ENCODE assay signal across 8 cellular contexts in the genomic region with DNA sequence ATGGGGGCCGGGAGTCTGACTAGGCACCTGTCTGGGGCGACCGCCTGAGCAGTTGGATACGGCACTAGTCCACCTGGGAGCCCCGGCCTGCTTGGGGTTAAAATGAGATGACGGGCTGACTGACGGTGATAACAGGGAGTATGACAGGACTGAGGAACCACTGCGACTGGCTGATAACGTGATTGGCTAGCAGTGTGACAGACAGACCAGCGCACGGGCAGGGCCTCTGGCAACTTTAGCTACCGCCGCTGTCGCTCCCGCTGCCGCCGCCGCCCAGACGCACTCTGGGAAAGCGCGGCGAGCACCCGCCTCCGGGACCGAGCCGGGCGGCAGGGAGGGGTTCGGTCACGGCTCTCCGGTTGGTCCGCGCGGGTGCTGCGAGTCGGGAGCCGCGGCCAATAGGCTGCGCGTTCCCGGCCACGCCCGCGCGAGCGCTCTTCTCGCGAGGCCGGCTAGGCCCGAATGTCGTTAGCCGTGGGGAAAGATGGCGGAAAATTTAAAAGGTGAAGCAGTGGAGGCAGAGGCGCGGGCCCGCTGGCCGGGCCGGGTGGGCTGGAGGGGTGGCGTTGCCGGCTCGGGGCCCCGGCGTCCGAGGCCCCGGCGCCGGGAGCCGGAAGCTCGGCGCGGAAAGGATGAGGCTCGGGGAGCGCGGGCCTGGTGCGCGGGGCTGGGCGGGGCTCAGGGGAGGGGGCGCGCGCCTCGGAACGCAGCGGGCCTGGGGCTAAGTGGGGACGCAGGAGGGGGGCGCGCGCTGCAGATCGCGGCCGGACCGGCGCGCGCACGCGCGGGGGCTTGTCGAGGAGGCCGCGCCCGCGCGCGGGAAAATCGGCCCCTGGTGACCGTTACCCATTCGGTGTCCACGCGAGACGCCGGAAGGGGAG. TPM values are rescaled to one million over a fixed set of nuclear protein-coding genes. Genes with fewer than 3 reads are reported as not detected.
DNase-seq lines count a peak whose midpoint lies in the region; ATAC-seq and TF ChIP-seq lines count a peak whose summit lies in the region.

A gene with protein sequence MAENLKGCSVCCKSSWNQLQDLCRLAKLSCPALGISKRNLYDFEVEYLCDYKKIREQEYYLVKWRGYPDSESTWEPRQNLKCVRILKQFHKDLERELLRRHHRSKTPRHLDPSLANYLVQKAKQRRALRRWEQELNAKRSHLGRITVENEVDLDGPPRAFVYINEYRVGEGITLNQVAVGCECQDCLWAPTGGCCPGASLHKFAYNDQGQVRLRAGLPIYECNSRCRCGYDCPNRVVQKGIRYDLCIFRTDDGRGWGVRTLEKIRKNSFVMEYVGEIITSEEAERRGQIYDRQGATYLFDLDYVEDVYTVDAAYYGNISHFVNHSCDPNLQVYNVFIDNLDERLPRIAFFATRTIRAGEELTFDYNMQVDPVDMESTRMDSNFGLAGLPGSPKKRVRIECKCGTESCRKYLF (plus strand): TSS at position 434 of the 881 bp plus-strand sequence. CDS start 51 bp downstream, at position 485.

- H3K4me2 ChIP-seq in PC-3 (ENCODE audit: low read length), result peak within 1 kb of the TSS; percentile 93

- in situ Hi-C loops in KBM-7 (cut with MboI; ENCODE audit: low pct_unique_long_range_greater_than_20kb, low sequenced_read_pairs), result no loop called here

- H2AFZ ChIP-seq in PC-3 (ENCODE audit: low read length), result peak within 1 kb of the TSS; percentile 75

- DNase-seq in DMS53 treated with DMSO at 0.1 percent for 48 hours (lab: John Stamatoyannopoulos, UW; ENCODE audit: unreplicated experiment) (peak; percentile 71), KBM-7 (peak; percentile 95), PC-3 (peak; percentile 91), activated T-cell treated with anti-CD3 and anti-CD28 coated beads for 4 hours (peak; percentile 59), epithelial cell of prostate (ENCODE audit: low read depth, low spot score) (peak; percentile 36)
- peak; percentile 28 to 60 for DNase-seq in stimulated activated CD8-positive, alpha-beta memory T cell treated with anti-CD3 and anti-CD28 coated beads, Interleukin-4, amount 100 ng/mL, for 4 hours (ENCODE audit: low read depth in 2 of 2, low spot score in 1 of 2)

- H3K9me2 ChIP-seq in PC-3 (replicated peaks; ENCODE audit: low read length), result no peaks in the 10 kb centered on the region

- no TSS peak for BruUV-seq in PC-3 (replicated peaks; lab: Mats Ljungman, UMichigan)

- H3K27me3 ChIP-seq in PC-3 (ENCODE audit: low read length) (no peaks in the 10 kb centered on the region), mucosa of rectum (ENCODE audit: control insufficient read depth in 2 of 2, insufficient read depth in 2 of 2, low read length in 2 of 2) (no peaks in the 10 kb centered on the region)

- H3K4me3 ChIP-seq in PC-3 (ENCODE audit: low read length), result peak within 1 kb of the TSS; percentile 78
- H3K4me3 ChIP-seq in mucosa of rectum (ENCODE audit: low read length in 2 of 2), result peak within 1 kb of the TSS; percentile 77 to 81

- CTCF ChIA-PET in PC-3 (lab: Charles Lee), result no interaction called here

- H3K79me2 ChIP-seq in PC-3 (ENCODE audit: low read length), result peaks cover 45% of the 10 kb centered on the region

- H3K27ac ChIP-seq in PC-3 (ENCODE audit: low read length) (peak within 1 kb of the TSS; percentile 64), epithelial cell of prostate (peak within 1 kb of the TSS; percentile 33), mucosa of rectum (ENCODE audit: low read depth in 2 of 2, low read length in 2 of 2) (peak within 1 kb of the TSS; percentile 82 to 86)

- POLR2A ChIA-PET in PC-3 (lab: Charles Lee; ENCODE audit: unreplicated experiment), result interaction anchor here (0.7 kb wide), 1 partner anchor 41 kb away, joined by 4 read pairs; no protein-coding TSS in a partner anchor

- TF ChIP-seq CTCF in PC-3 (conservative IDR thresholded peaks at IDR 0.05; ENCODE audit: low read depth, low read length), result no peak

- peaks cover 12% of the 10 kb centered on the region for H3K4me1 ChIP-seq in PC-3 (ENCODE audit: insufficient read depth, low read length)
- peaks cover 0 to 8% of the 10 kb centered on the region in 2 donors for H3K4me1 ChIP-seq in mucosa of rectum (ENCODE audit: control insufficient read depth in 2 of 2, insufficient read depth in 2 of 2, low read length in 2 of 2)

- intact Hi-C loops in PC-3 (cut with micrococcal nuclease), result loop anchor here (1.0 kb wide), 2 partner anchors 48 to 105 kb away; no protein-coding TSS in a partner anchor

- no peaks in the 10 kb centered on the region for H3F3A ChIP-seq in PC-3 (ENCODE audit: low read length, unreplicated experiment)

- peak within 1 kb of the TSS; percentile 95 for H3K9ac ChIP-seq in PC-3 (ENCODE audit: low read length)
- peak within 1 kb of the TSS; percentile 78 to 90 for H3K9ac ChIP-seq in mucosa of rectum (ENCODE audit: low read depth in 1 of 2, low read length in 2 of 2)

- H3K9me3 ChIP-seq in PC-3 (ENCODE audit: low read length) (no peaks in the 10 kb centered on the region), mucosa of rectum (ENCODE audit: control insufficient read depth in 2 of 2, low read length in 2 of 2) (no peaks in the 10 kb centered on the region)

- H3K36me3 ChIP-seq in PC-3 (ENCODE audit: low read depth, low read length) (peaks cover 15% of the 10 kb centered on the region), mucosa of rectum (ENCODE audit: control insufficient read depth in 2 of 2, insufficient read depth in 2 of 2, low read length in 2 of 2) (peaks cover 0 to 15% of the 10 kb centered on the region in 2 donors)

- ATAC-seq in GM21723 (IDR thresholded peaks at IDR 0.05; ENCODE audit: unreplicated experiment) (peak; percentile 92), PC-3 (peak; percentile 96)

- H4K20me1 ChIP-seq in PC-3 (ENCODE audit: low read length), result no peaks in the 10 kb centered on the region

RNA-seq across cellular contexts. Expression of the gene that starts here (rescaled TPM):
- total RNA-seq in PC-3 (2014; rRNA removed), result 22.3 and 31.7 TPM in 2 replicates

Comparison
In these comparisons a context has a peak if more than half of its experiments do, and no peak if none do; other contexts are left out.
1. Peak in every context shown above with its lines: DNase-seq, ATAC-seq, H3K4me3 ChIP-seq and H3K27ac ChIP-seq.
2. DNase-seq: peak in every context shown above with its lines; median percentile 95 in KBM-7; 91 in PC-3; 71 in DMS53 treated with DMSO at 0.1 percent for 48 hours; 59 in activated T-cell treated with anti-CD3 and anti-CD28 coated beads for 4 hours; 44 in stimulated activated CD8-positive, alpha-beta memory T cell treated with anti-CD3 and anti-CD28 coated beads, Interleukin-4, amount 100 ng/mL, for 4 hours; 36 in epithelial cell of prostate.
3. H3K27ac ChIP-seq: peak in every context shown above with its lines; median percentile 84 in mucosa of rectum; 64 in PC-3; 33 in epithelial cell of prostate.